8 cellular contexts compared by ENCODE assay signal in genomic region chr6:43053545-43054205, GRCh38. TPM values are rescaled to one million over a fixed set of nuclear protein-coding genes. Genes with fewer than 3 reads are reported as not detected.
DNase-seq lines count a peak whose midpoint lies in the region; ATAC-seq and TF ChIP-seq lines count a peak whose summit lies in the region.

Gene CUL7 (minus strand): TSS chr6:43053851. CDS start chr6:43052788, 1,063 bp downstream.

- peak within 1 kb of the TSS; percentile 96 for H3K4me3 Mint-ChIP-seq in activated T-cell treated with anti-CD3 and anti-CD28 coated beads, Interleukin-2, amount 50 U/mL, for 4 hours

- H3K4me1 ChIP-seq in Peyer's patch (peaks cover 0 to 22% (median 6%) of the 10 kb centered on the region in 4 donors), muscle layer of duodenum (ENCODE audit: control insufficient read depth in 1 of 2, insufficient read depth in 2 of 2, low read length in 2 of 2) (peaks cover 7 to 22% of the 10 kb centered on the region in 2 donors)

- ATAC-seq in GM21723 (IDR thresholded peaks at IDR 0.05; ENCODE audit: unreplicated experiment) (peak; percentile 90), esophagus mucosa (peak; percentile 97)
- ATAC-seq in activated T-cell treated with anti-CD3 and anti-CD28 coated beads, Interleukin-2, amount 50 U/mL, for 4 hours, result peak; percentile 100

- H3K4me3 ChIP-seq in Peyer's patch, result peak within 1 kb of the TSS; percentile 65 to 85 (median 80)
- peak within 1 kb of the TSS; percentile 64 to 69 for H3K4me3 ChIP-seq in muscle layer of duodenum (ENCODE audit: low read depth in 1 of 2, low read length in 2 of 2)

- TF ChIP-seq CTCF in Peyer's patch (IDR thresholded peaks at IDR 0.05), result peak in 1 of 6 experiments; percentile 1

- no peaks in the 10 kb centered on the region for H3K27me3 Mint-ChIP-seq in activated T-cell treated with anti-CD3 and anti-CD28 coated beads, Interleukin-2, amount 50 U/mL, for 4 hours (ENCODE audit: low read depth)

- H3K4me1 Mint-ChIP-seq in activated T-cell treated with anti-CD3 and anti-CD28 coated beads, Interleukin-2, amount 50 U/mL, for 4 hours (ENCODE audit: low read depth), result peaks cover 36% of the 10 kb centered on the region

- H3K9me3 ChIP-seq in KOPT-K1 (ENCODE audit: insufficient read depth, low read length, poor library complexity, severe bottlenecking) (no peaks in the 10 kb centered on the region), Peyer's patch (no peaks in the 10 kb centered on the region), muscle layer of duodenum (ENCODE audit: control insufficient read depth in 1 of 2, low read length in 2 of 2) (no peaks in the 10 kb centered on the region)

- H3K9me3 Mint-ChIP-seq in activated T-cell treated with anti-CD3 and anti-CD28 coated beads, Interleukin-2, amount 50 U/mL, for 4 hours, result no peaks in the 10 kb centered on the region

- H3K27me3 ChIP-seq in Peyer's patch (no peaks in the 10 kb centered on the region), muscle layer of duodenum (ENCODE audit: low read depth, low read length) (no peaks in the 10 kb centered on the region)

- peak; percentile 73 to 88 for TF ChIP-seq POLR2A in Peyer's patch (IDR thresholded peaks at IDR 0.05)

- H3K36me3 ChIP-seq in KOPT-K1 (ENCODE audit: insufficient read depth, low read length) (peaks cover 43% of the 10 kb centered on the region), Peyer's patch (peaks cover 0 to 46% (median 0%) of the 10 kb centered on the region in 3 donors), muscle layer of duodenum (ENCODE audit: control insufficient read depth in 1 of 2, insufficient read depth in 2 of 2, low read length in 2 of 2) (peaks cover 19 to 25% of the 10 kb centered on the region in 2 donors)

- peaks cover 25% of the 10 kb centered on the region for H3K36me3 Mint-ChIP-seq in activated T-cell treated with anti-CD3 and anti-CD28 coated beads, Interleukin-2, amount 50 U/mL, for 4 hours (ENCODE audit: insufficient read depth)

- DNase-seq in DMS53 treated with DMSO at 0.1 percent for 48 hours (lab: John Stamatoyannopoulos, UW; ENCODE audit: unreplicated experiment), result peak; percentile 97
- DNase-seq in Peyer's patch, result peak; percentile 88 to 96 (median 95)
- peak; percentile 83 for DNase-seq in activated T-cell treated with anti-CD3 and anti-CD28 coated beads, Interleukin-2, amount 50 U/mL, for 4 hours
- DNase-seq in stimulated activated CD8-positive, alpha-beta memory T cell treated with anti-CD3 and anti-CD28 coated beads, Interleukin-7, amount 100 ng/mL, for 24 hours (ENCODE audit: low read depth), result peak; percentile 75

- peak within 1 kb of the TSS; percentile 85 for H3K27ac ChIP-seq in KOPT-K1 (ENCODE audit: low read depth, low read length, poor library complexity, severe bottlenecking)
- peak within 1 kb of the TSS; percentile 85 to 96 (median 90) for H3K27ac ChIP-seq in Peyer's patch
- peak within 1 kb of the TSS; percentile 84 for H3K27ac ChIP-seq in muscle layer of duodenum (ENCODE audit: low read length)

RNA-seq across cellular contexts. Expression of gene CUL7, which starts in this region (rescaled TPM):
- total RNA-seq in Peyer's patch (10 to 100 TPM; 19.4 to 33.0 (median 23.1) TPM), esophagus mucosa (10.3 TPM)
- total RNA-seq in activated T-cell treated with anti-CD3 and anti-CD28 coated beads, Interleukin-2, amount 50 U/mL, for 4 hours, result 10 to 100 TPM; 13.2 to 15.0 (median 13.3) TPM

Comparison
In these comparisons a context has a peak if more than half of its experiments do, and no peak if none do; other contexts are left out.
1. Peak in every context shown above with its lines: DNase-seq, ATAC-seq, H3K4me3 ChIP-seq and H3K27ac ChIP-seq.